In the genomic region with DNA sequence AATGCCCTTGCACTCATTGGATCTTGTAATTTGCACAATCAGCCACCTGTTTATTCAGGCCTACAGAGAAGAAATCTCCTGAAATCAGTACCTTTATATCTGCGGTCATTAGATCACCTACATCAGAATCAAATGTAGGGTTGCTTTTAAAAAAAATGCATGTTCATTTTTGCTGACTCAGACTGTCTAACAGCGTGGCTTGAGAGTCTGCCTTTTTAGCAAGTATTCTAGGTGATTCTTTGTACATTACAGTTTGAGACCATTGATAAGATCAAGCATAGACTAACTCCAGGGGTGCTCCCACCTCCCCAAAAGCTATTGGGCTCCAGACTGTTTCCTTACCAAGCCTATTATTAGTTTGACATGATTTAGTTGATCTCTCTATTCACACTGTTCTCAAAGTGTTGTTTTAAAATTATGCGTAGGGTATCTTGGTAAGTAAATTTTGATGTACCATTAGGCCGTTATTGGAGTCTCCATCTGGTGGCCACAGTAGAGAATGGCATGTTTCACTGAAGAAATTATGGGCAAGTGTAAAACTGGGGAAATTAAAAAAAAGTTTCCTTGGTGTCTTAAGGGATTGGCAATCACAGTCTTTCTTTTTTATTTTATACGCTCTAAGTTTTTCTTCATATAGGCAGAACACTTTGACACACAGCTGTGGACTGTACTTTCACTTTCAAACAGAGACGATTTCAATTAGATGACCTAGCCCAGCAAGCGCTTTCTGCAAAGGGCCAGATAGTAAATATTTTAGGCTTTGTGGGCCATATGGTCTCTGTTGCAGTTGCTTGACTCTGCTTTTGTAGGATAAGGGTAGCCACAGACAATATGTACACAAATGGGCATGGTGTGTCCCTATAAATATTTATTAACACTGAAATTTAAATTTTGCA, we compare ENCODE assay signal across 8 cellular contexts. TPM values are rescaled to one million over a fixed set of nuclear protein-coding genes. Genes with fewer than 3 reads are reported as not detected.
DNase-seq lines count a peak whose midpoint lies in the region; ATAC-seq and TF ChIP-seq lines count a peak whose summit lies in the region.

No MANE protein-coding gene starts in this region.

- H3K36me3 Mint-ChIP-seq in immature natural killer cell, result no peaks in the 10 kb centered on the region

- POLR2A ChIA-PET in A673 (lab: Charles Lee; ENCODE audit: low non-redundant PET), result no interaction called here

- no peaks in the 10 kb centered on the region for H3K4me1 ChIP-seq in A673 (ENCODE audit: insufficient read depth, low read length, poor library complexity, severe bottlenecking)
- no peaks in the 10 kb centered on the region for H3K4me1 ChIP-seq in adrenal gland (replicated peaks in 1 of 2)
- no peaks in the 10 kb centered on the region for H3K4me1 ChIP-seq in thyroid gland

- H3K27me3 ChIP-seq in A673 (replicated peaks; ENCODE audit: insufficient read depth, low read depth, low read length, poor library complexity) (peaks cover 7% of the 10 kb centered on the region), adrenal gland (peaks cover 2% of the 10 kb centered on the region), thyroid gland (no peaks in the 10 kb centered on the region)

- TF ChIP-seq CTCF in A673 (conservative IDR thresholded peaks at IDR 0.05; ENCODE audit: low read depth, low read length) (peak; percentile 79), adrenal gland (IDR thresholded peaks at IDR 0.05) (peak; percentile 44 to 75 (median 53)), thyroid gland (IDR thresholded peaks at IDR 0.05) (peak in 5 of 6 experiments; percentile 43 to 61 (median 48))

- BruUV-seq in A673 (replicated peaks; lab: Mats Ljungman, UMichigan), result no TSS peak

- intact Hi-C loops in A673 (cut with micrococcal nuclease; ENCODE audit: unreplicated experiment) (loop anchor here (2.0 kb wide), 2 partner anchors 192 to 580 kb away; no protein-coding TSS in a partner anchor), adrenal gland (cut with DNase I) (no loop called here), thyroid gland (cut with DNase I) (no loop called here)

- peak; percentile 29; the same call in 1 of the 2 replicates for TF ChIP-seq RAD21 in Ishikawa (IDR thresholded peaks at IDR 0.05; ENCODE audit: low read depth)

- CTCF ChIA-PET in A673 (lab: Charles Lee), result no interaction called here

- TF ChIP-seq EP300 in Ishikawa (IDR thresholded peaks at IDR 0.05; ENCODE audit: borderline replicate concordance), result no peak

- no peaks in the 10 kb centered on the region for H3K9me3 ChIP-seq in A673 (ENCODE audit: low read depth, low read length, poor library complexity, severe bottlenecking)
- H3K9me3 ChIP-seq in adrenal gland (replicated peaks in 1 of 3), result no peaks in the 10 kb centered on the region
- H3K9me3 ChIP-seq in thyroid gland, result no peaks in the 10 kb centered on the region

- H3K4me3 ChIP-seq in A673 (ENCODE audit: low read depth, low read length, poor library complexity, severe bottlenecking), result no peak overlapping the region
- no peak overlapping the region for H3K4me3 ChIP-seq in adrenal gland
- no peak overlapping the region for H3K4me3 ChIP-seq in thyroid gland (replicated peaks in 1 of 3)

- peaks cover 0 to 5% (median 4%) of the 10 kb centered on the region in 3 donors for H3K27me3 Mint-ChIP-seq in immature natural killer cell (ENCODE audit: low read depth in 3 of 3)

- no peaks in the 10 kb centered on the region for H3K9me3 Mint-ChIP-seq in immature natural killer cell

- no peak overlapping the region for H3K4me3 Mint-ChIP-seq in immature natural killer cell

- H3K36me3 ChIP-seq in A673 (ENCODE audit: insufficient read depth, low read length, poor library complexity, severe bottlenecking), result no peaks in the 10 kb centered on the region
- no peaks in the 10 kb centered on the region for H3K36me3 ChIP-seq in adrenal gland (replicated peaks in 1 of 2)
- H3K36me3 ChIP-seq in thyroid gland, result no peaks in the 10 kb centered on the region

- DNase-seq in A673 (ENCODE audit: low spot score) (peak; percentile 49), EH (ENCODE audit: low read depth) (peak; percentile 40), adrenal gland (peak in 1 of 7 donors; percentile 14), immature natural killer cell (peak in 2 of 3 donors; percentile 2 to 5), thyroid gland (peak; percentile 2), putamen (ENCODE audit: low spot score) (no peak)

- H3K4me1 Mint-ChIP-seq in immature natural killer cell, result no peaks in the 10 kb centered on the region

- H3K27ac ChIP-seq in A673 (ENCODE audit: low read depth, low read length, poor library complexity, severe bottlenecking) (no peak overlapping the region), adrenal gland (no peak overlapping the region), thyroid gland (no peak overlapping the region)

- no peak overlapping the region for H3K27ac Mint-ChIP-seq in immature natural killer cell

- WGBS in adrenal gland, 4 donors, result 54 to 56% (median 55%) methylated on average over 7 of the region's 7 CpGs
- 45 to 54% methylated on average over 7 of the region's 7 CpGs for WGBS in thyroid gland, 2 donors

- TF ChIP-seq POLR2A in adrenal gland (IDR thresholded peaks at IDR 0.05), result no peak
- no peak for TF ChIP-seq POLR2A in thyroid gland (IDR thresholded peaks at IDR 0.05)

- ATAC-seq in HG03175 (IDR thresholded peaks at IDR 0.05; ENCODE audit: unreplicated experiment), result no peak

TF ChIP-seq in Ishikawa, 13 proteins besides CTCF, POLR2A, EP300 and RAD21:
- TF ChIP-seq TCF12 (IDR thresholded peaks at IDR 0.05; ENCODE audit: low read depth) (no peak), REST (IDR thresholded peaks at IDR 0.05; ENCODE audit: low read depth) (no peak), CEBPB (IDR thresholded peaks at IDR 0.05) (no peak), NFIC (IDR thresholded peaks at IDR 0.05) (no peak), YY1 (IDR thresholded peaks at IDR 0.05; ENCODE audit: low read depth) (no peak), ZBTB7A (IDR thresholded peaks at IDR 0.05; ENCODE audit: low read depth) (no peak), TEAD4 (IDR thresholded peaks at IDR 0.05) (no peak), CREB1 (IDR thresholded peaks at IDR 0.05; ENCODE audit: low read depth) (no peak), TAF1 (IDR thresholded peaks at IDR 0.05; ENCODE audit: low read depth) (no peak), MAX (IDR thresholded peaks at IDR 0.05) (no peak), EGR1 (IDR thresholded peaks at IDR 0.05) (no peak)

RNA-seq across cellular contexts. Expression of gene MSL3, which starts 33.7 kb away (rescaled TPM):
- total RNA-seq in A673 (2021) (15.8 and 18.2 TPM in 2 replicates), adrenal gland (10 to 100 TPM; 12.0 to 31.9 (median 18.7) TPM), thyroid gland (10 to 100 TPM; 18.4 to 21.8 (median 21.6) TPM)
- polyA plus RNA-seq in adrenal gland (10 to 100 TPM; 20.0 to 43.7 (median 22.0) TPM), immature natural killer cell (10 to 100 TPM; 40.5 to 47.8 (median 41.0) TPM)

RNA-seq across cellular contexts. Expression of gene ARHGAP6, which starts 58.6 kb away (rescaled TPM):
- total RNA-seq in A673 (2021), result 0.15 TPM in 1 of 2 replicates, not detected in the other
- total RNA-seq in adrenal gland, result 1 to 10 TPM; 2.2 to 4.2 (median 3.0) TPM
- polyA plus RNA-seq in adrenal gland, result 1 to 10 TPM; 1.4 to 2.0 (median 1.7) TPM
- polyA plus RNA-seq in immature natural killer cell, result under 1 TPM in 1 of 3 donors, not detected in 2; 0.11 TPM
- total RNA-seq in thyroid gland, result 10 to 100 TPM; 49.2 to 63.8 (median 51.5) TPM

Comparison
In these comparisons a context has a peak if more than half of its experiments do, and no peak if none do; other contexts are left out.
1. RNA of gene ARHGAP6, which starts 58.6 kb away (total RNA-seq): 49.2 to 63.8 TPM in thyroid gland; 2.2 to 4.2 TPM in adrenal gland and 0.15 TPM in A673; every median in the first group is over 4 times any median in the second.
2. Peak in every context shown above with its lines, with median percentiles within 50 percentile points of each other: CTCF ChIP-seq.